Comparison of ENCODE assay signal across 26 cellular contexts in genomic region chrX:101656817-101657216, GRCh38. TPM values are rescaled to one million over a fixed set of nuclear protein-coding genes. Genes with fewer than 3 reads are reported as not detected.
A peak's percentile ranks its signal among the peaks of the same experiment; 100 is the strongest.
DNase-seq lines count a peak whose midpoint lies in the region; FAIRE-seq and TF ChIP-seq lines count a peak whose summit lies in the region.
"Had no signal": no experiment of that assay in that cellular context is flagged by ENCODE, and none has a peak within 500 bp of the region (broad histone marks: within the 10 kb centered on the region; RNA-seq: fewer than 3 reads in every experiment).

No MANE protein-coding gene starts in this region.

- H3K27ac Mint-ChIP-seq in astrocyte (ENCODE audit: unreplicated experiment) (no peak overlapping the region), chondrocyte (ENCODE audit: unreplicated experiment) (no peak overlapping the region)
- H3K27ac Mint-ChIP-seq: CD14-positive monocyte; CD4-positive, alpha-beta memory T cell; CD8-positive, alpha-beta memory T cell had no signal

- no peaks in the 10 kb centered on the region for H3K36me3 Mint-ChIP-seq in astrocyte (ENCODE audit: low read depth, unreplicated experiment)
- no peaks in the 10 kb centered on the region for H3K36me3 Mint-ChIP-seq in chondrocyte (ENCODE audit: low read depth)
- H3K36me3 Mint-ChIP-seq: CD14-positive monocyte; CD4-positive, CD25-positive, alpha-beta regulatory T cell; CD8-positive, alpha-beta memory T cell had no signal

- TF ChIP-seq POLR2A in spleen (IDR thresholded peaks at IDR 0.05) = no peak

- H3K27me3 ChIP-seq in astrocyte (ENCODE audit: insufficient read depth, low read length) (no peaks in the 10 kb centered on the region), spleen (replicated peaks in 1 of 7) (peaks cover 0 to 17% (median 0%) of the 10 kb centered on the region in 7 donors), PC-9 (ENCODE audit: insufficient read depth, low read depth) (0 out of 2 replicates have a peak, but pooled peaks cover 8% of the 10 kb centered on the region)
- H3K27me3 ChIP-seq: BE2C had no signal

- H3K36me3 ChIP-seq in astrocyte (ENCODE audit: insufficient read depth, low read length) (peaks cover 2% of the 10 kb centered on the region), spleen (peaks cover 0 to 10% (median 0%) of the 10 kb centered on the region in 6 donors), PC-9 (ENCODE audit: low read depth) (no peaks in the 10 kb centered on the region)
- H3K36me3 ChIP-seq: BE2C, BLaER1 had no signal

- TF ChIP-seq CTCF in astrocyte (IDR thresholded peaks at IDR 0.05; ENCODE audit: insufficient read depth, low read depth, low read length) = no peak
- TF ChIP-seq CTCF in chondrocyte (IDR thresholded peaks at IDR 0.05) = no peak
- TF ChIP-seq CTCF in spleen (IDR thresholded peaks at IDR 0.05 in 8 of 11, conservative IDR thresholded peaks at IDR 0.05 in 3 of 11) = no peak
- TF ChIP-seq CTCF in PC-9 (conservative IDR thresholded peaks at IDR 0.05) = no peak

- H3K9me3 Mint-ChIP-seq in astrocyte (ENCODE audit: unreplicated experiment) (no peaks in the 10 kb centered on the region), chondrocyte (ENCODE audit: low read depth) (no peaks in the 10 kb centered on the region)
- H3K9me3 Mint-ChIP-seq: CD4-positive, alpha-beta memory T cell; CD8-positive, alpha-beta memory T cell had no signal

- H3K27ac ChIP-seq in astrocyte (ENCODE audit: low read depth, low read length) (no peak overlapping the region), spleen (no peak overlapping the region), PC-9 (no peak overlapping the region)
- H3K27ac ChIP-seq: BLaER1 had no signal

- H3K9me3 ChIP-seq in astrocyte (ENCODE audit: insufficient read depth, low read depth, low read length) (no peaks in the 10 kb centered on the region), spleen (no peaks in the 10 kb centered on the region), PC-9 (ENCODE audit: insufficient read depth, low read depth) (no peaks in the 10 kb centered on the region)
- H3K9me3 ChIP-seq: BE2C had no signal

- WGBS in spleen, 5 donors = 85 to 90% (median 90%) methylated on average over 10 to 13 of the region's 13 CpGs; no CpG with 5 or more reads in 2 of the 5 donors

- H3K9me2 ChIP-seq in PC-9 (ENCODE audit: insufficient read depth) = no peaks in the 10 kb centered on the region

- H3K4me1 Mint-ChIP-seq in astrocyte (ENCODE audit: low read depth, unreplicated experiment) (peaks cover 7% of the 10 kb centered on the region), chondrocyte (ENCODE audit: low read depth) (peaks cover 23% of the 10 kb centered on the region)

- intact Hi-C loops in spleen (cut with DNase I; ENCODE audit: low total_unique reads) (no loop called here), PC-9 (cut with micrococcal nuclease; ENCODE audit: unreplicated experiment) (no loop called here)

- H3K4me1 ChIP-seq in astrocyte (ENCODE audit: insufficient read depth, low read length) = peaks cover 7% of the 10 kb centered on the region
- H3K4me1 ChIP-seq in spleen = peaks cover 0 to 21% (median 8%) of the 10 kb centered on the region in 6 donors
- no peaks in the 10 kb centered on the region for H3K4me1 ChIP-seq in PC-9 (replicated peaks; ENCODE audit: insufficient read depth)
- H3K4me1 ChIP-seq: BE2C, BLaER1 had no signal

- CTCF ChIA-PET in PC-9 (lab: Charles Lee) = no interaction called here

- H3K4me3 ChIP-seq in astrocyte (ENCODE audit: insufficient read depth, low read depth, low read length) (no peak overlapping the region), spleen (no peak overlapping the region), PC-9 (no peak overlapping the region)
- H3K4me3 ChIP-seq: BLaER1, GM12878 had no signal

- H3K4me3 Mint-ChIP-seq in astrocyte (ENCODE audit: unreplicated experiment) = no peak overlapping the region
- H3K4me3 Mint-ChIP-seq in chondrocyte (ENCODE audit: unreplicated experiment) = no peak overlapping the region
- H3K4me3 Mint-ChIP-seq: CD14-positive monocyte; CD4-positive, alpha-beta memory T cell; CD8-positive, alpha-beta memory T cell had no signal

- no peaks in the 10 kb centered on the region for H3K27me3 Mint-ChIP-seq in astrocyte (ENCODE audit: low read depth, unreplicated experiment)
- no peaks in the 10 kb centered on the region for H3K27me3 Mint-ChIP-seq in chondrocyte (ENCODE audit: low read depth)
- H3K27me3 Mint-ChIP-seq: CD4-positive, alpha-beta memory T cell had no signal

- no peak for DNase-seq in astrocyte (ENCODE audit: low read depth)
- peak; percentile 88 for DNase-seq in chondrocyte (ENCODE audit: low spot score)
- peak; percentile 73 for DNase-seq in spleen
- DNase-seq in PC-9 = no peak
- DNase-seq in amygdala (lab: John Stamatoyannopoulos, UW) = no peak
- DNase-seq: 8988T; ACHN; BE2C; C1 segment of cervical spinal cord; CD4-positive, alpha-beta memory T cell; CD4-positive, CD25-positive, alpha-beta regulatory T cell; CD8-positive, alpha-beta memory T cell; COR-L47; DMS 273 treated with DMSO at 0.1 percent for 48 hours; DMS153; DMS53; DMS79; DND-41; EL; GDM1 had no signal

- peaks cover 21% of the 10 kb centered on the region for H3K79me2 ChIP-seq in astrocyte (ENCODE audit: insufficient read depth, low read length)
- no peaks in the 10 kb centered on the region for H3K79me2 ChIP-seq in PC-9 (ENCODE audit: low read depth)

- H3F3A ChIP-seq in PC-9 (ENCODE audit: insufficient read depth, low read depth) = no peaks in the 10 kb centered on the region

- FAIRE-seq in astrocyte (lab: Jason Lieb, UNC) = peak; percentile 71
- FAIRE-seq: A204.1, GM12878, GM12892, GM18507 had no signal

- POLR2A ChIA-PET in PC-9 (lab: Charles Lee; ENCODE audit: unreplicated experiment) = no interaction called here

- peaks cover 28% of the 10 kb centered on the region for H4K20me1 ChIP-seq in astrocyte (ENCODE audit: insufficient read depth, low read length)
- no peaks in the 10 kb centered on the region for H4K20me1 ChIP-seq in PC-9 (ENCODE audit: insufficient read depth)
- H4K20me1 ChIP-seq: BLaER1 had no signal

- no TSS peak for BruUV-seq in PC-9 (replicated peaks; lab: Mats Ljungman, UMichigan)

- no peak overlapping the region for H3K9ac ChIP-seq in astrocyte (ENCODE audit: low read length)
- H3K9ac ChIP-seq: BLaER1 had no signal

- H2AFZ ChIP-seq in astrocyte (ENCODE audit: low read depth, low read length) (no peak overlapping the region), PC-9 (no peak overlapping the region)

- no peak overlapping the region for H3K4me2 ChIP-seq in astrocyte (ENCODE audit: low read length)
- no peak overlapping the region for H3K4me2 ChIP-seq in PC-9
- H3K4me2 ChIP-seq: BLaER1 had no signal

RNA-seq across cellular contexts. Expression of gene ARMCX2, which starts 2.8 kb away (rescaled TPM):
- 96.5 and 112 TPM in 2 replicates for total RNA-seq in astrocyte
- 144 to 193 TPM (median 146 TPM) in 3 replicates for total RNA-seq in chondrocyte
- 10 to 100 TPM; 20.7 to 52.3 (median 36.5) TPM for total RNA-seq in spleen
- 10 to 100 TPM; 10.7 to 21.7 (median 14.5) TPM for polyA plus RNA-seq in spleen
- 4.4 and 5.2 TPM in 2 replicates for total RNA-seq in PC-9 (2021)

RNA-seq across cellular contexts. Expression of gene ARMCX3, which starts 33.9 kb away (rescaled TPM):
- 108 and 109 TPM in 2 replicates for total RNA-seq in astrocyte
- total RNA-seq in chondrocyte = 114 to 155 TPM (median 123 TPM) in 3 replicates
- 10 to 100 TPM; 61.9 to 90.4 (median 79.8) TPM for total RNA-seq in spleen
- 10 to 100 TPM; 16.8 to 35.4 (median 16.9) TPM for polyA plus RNA-seq in spleen
- 25.6 and 29.6 TPM in 2 replicates for total RNA-seq in PC-9 (2021)

RNA-seq across cellular contexts. Expression of gene ARMCX6, which starts 39.0 kb away (rescaled TPM):
- total RNA-seq in astrocyte (68.0 and 71.2 TPM in 2 replicates), chondrocyte (91.5 to 103 TPM (median 98.5 TPM) in 3 replicates), spleen (10 to 100 TPM; 31.0 to 62.4 (median 44.7) TPM), PC-9 (2021) (48.2 and 65.5 TPM in 2 replicates)
- polyA plus RNA-seq in spleen = 10 to 100 TPM; 34.2 to 42.0 (median 38.5) TPM

Comparison
In these comparisons a context has a peak if more than half of its experiments do, and no peak if none do; other contexts are left out.
1. DNase-seq: peak in chondrocyte (single experiment) and spleen (single experiment); none in astrocyte (single experiment), PC-9 (0 of 2) and amygdala (0 of 56).